14 cellular contexts compared by ENCODE assay signal in genomic region chr17:74730491-74731346, GRCh38. TPM values are rescaled to one million over a fixed set of nuclear protein-coding genes. Genes with fewer than 3 reads are reported as not detected.
DNase-seq lines count a peak whose midpoint lies in the region; ATAC-seq and TF ChIP-seq lines count a peak whose summit lies in the region.
"Had no signal": no experiment of that assay in that cellular context is flagged by ENCODE, and none has a peak within 500 bp of the region (broad histone marks: within the 10 kb centered on the region; RNA-seq: fewer than 3 reads in every experiment).

No MANE protein-coding gene starts in this region.

- peaks cover 22% of the 10 kb centered on the region for H3K4me1 Mint-ChIP-seq in activated CD8-positive, alpha-beta T cell treated with anti-CD3 and anti-CD28 coated beads, Interleukin-2, amount 10 ng/mL, durations not matched to agents 7 days and 5 days (ENCODE audit: low read depth)
- H3K4me1 Mint-ChIP-seq in mesothelial cell of epicardium = no peaks in the 10 kb centered on the region

- ATAC-seq in activated CD8-positive, alpha-beta T cell treated with anti-CD3 and anti-CD28 coated beads, Interleukin-2, amount 10 ng/mL, durations not matched to agents 7 days and 5 days = peak; percentile 88
- ATAC-seq in lower lobe of right lung (peak; percentile 65 to 72), GM21447 (IDR thresholded peaks at IDR 0.05; ENCODE audit: unreplicated experiment) (no peak)
- ATAC-seq: K562 had no signal

- H3K27me3 ChIP-seq in BLaER1 (no peaks in the 10 kb centered on the region), lower lobe of right lung (ENCODE audit: low read depth) (no peaks in the 10 kb centered on the region)

- CTCF ChIA-PET in activated CD8-positive, alpha-beta T cell treated with anti-CD3 and anti-CD28 coated beads, Interleukin-2, amount 10 ng/mL, durations not matched to agents 7 days and 5 days (lab: Charles Lee) = interaction anchor here (0.6 kb wide), 1 partner anchor 74 kb away, joined by 4 read pairs; no protein-coding TSS in a partner anchor

- no peaks in the 10 kb centered on the region for H3K36me3 ChIP-seq in BLaER1
- no peaks in the 10 kb centered on the region for H3K36me3 ChIP-seq in lower lobe of right lung
- H3K36me3 ChIP-seq: neutrophil had no signal

- no peaks in the 10 kb centered on the region for H3K9me3 Mint-ChIP-seq in activated CD8-positive, alpha-beta T cell treated with anti-CD3 and anti-CD28 coated beads, Interleukin-2, amount 10 ng/mL, durations not matched to agents 7 days and 5 days (ENCODE audit: insufficient read depth)
- H3K9me3 Mint-ChIP-seq in mesothelial cell of epicardium = no peaks in the 10 kb centered on the region

- DNase-seq in KG1 (lab: John Stamatoyannopoulos, UW) = peak; percentile 51
- DNase-seq in activated CD8-positive, alpha-beta T cell treated with anti-CD3 and anti-CD28 coated beads, Interleukin-2, amount 10 ng/mL, durations not matched to agents 7 days and 5 days = peak; percentile 79
- DNase-seq in lower lobe of right lung = no peak
- no peak for DNase-seq in mesothelial cell of epicardium (ENCODE audit: low spot score in 2 of 2, unreplicated experiment in 2 of 2)
- DNase-seq in ureter (ENCODE audit: low spot score) = no peak
- DNase-seq in NCI-H446 (lab: John Stamatoyannopoulos, UW) = no peak
- DNase-seq: COR-L47, NCI-H526 had no signal

- H3K9me3 ChIP-seq in BLaER1 (no peaks in the 10 kb centered on the region), lower lobe of right lung (no peaks in the 10 kb centered on the region)
- H3K9me3 ChIP-seq: neutrophil had no signal

- POLR2A ChIA-PET in activated CD8-positive, alpha-beta T cell treated with anti-CD3 and anti-CD28 coated beads, Interleukin-2, amount 10 ng/mL, durations not matched to agents 7 days and 5 days (lab: Charles Lee) = no interaction called here

- H3K4me1 ChIP-seq in BLaER1 = peaks cover 40% of the 10 kb centered on the region
- H3K4me1 ChIP-seq in lower lobe of right lung = peaks cover 14% of the 10 kb centered on the region

- intact Hi-C loops in lower lobe of right lung (cut with DNase I) = no loop called here

- no peak overlapping the region for H3K4me3 ChIP-seq in BLaER1
- H3K4me3 ChIP-seq in lower lobe of right lung = no peak overlapping the region
- H3K4me3 ChIP-seq: K562 had no signal

- no peak overlapping the region for H3K27ac ChIP-seq in BLaER1
- no peak overlapping the region for H3K27ac ChIP-seq in lower lobe of right lung
- H3K27ac ChIP-seq: neutrophil had no signal

- no peaks in the 10 kb centered on the region for H4K20me1 ChIP-seq in BLaER1

- no peaks in the 10 kb centered on the region for H3K36me3 Mint-ChIP-seq in activated CD8-positive, alpha-beta T cell treated with anti-CD3 and anti-CD28 coated beads, Interleukin-2, amount 10 ng/mL, durations not matched to agents 7 days and 5 days (ENCODE audit: low read depth)
- H3K36me3 Mint-ChIP-seq in mesothelial cell of epicardium = no peaks in the 10 kb centered on the region

- peak overlapping the region; percentile 16 for H3K4me3 Mint-ChIP-seq in activated CD8-positive, alpha-beta T cell treated with anti-CD3 and anti-CD28 coated beads, Interleukin-2, amount 10 ng/mL, durations not matched to agents 7 days and 5 days
- H3K4me3 Mint-ChIP-seq in mesothelial cell of epicardium = no peak overlapping the region

- no peak overlapping the region for H3K27ac Mint-ChIP-seq in activated CD8-positive, alpha-beta T cell treated with anti-CD3 and anti-CD28 coated beads, Interleukin-2, amount 10 ng/mL, durations not matched to agents 7 days and 5 days
- H3K27ac Mint-ChIP-seq in mesothelial cell of epicardium = no peak overlapping the region

- H3K27me3 Mint-ChIP-seq in activated CD8-positive, alpha-beta T cell treated with anti-CD3 and anti-CD28 coated beads, Interleukin-2, amount 10 ng/mL, durations not matched to agents 7 days and 5 days (ENCODE audit: low read depth) = peaks cover 6% of the 10 kb centered on the region
- peaks cover 4% of the 10 kb centered on the region for H3K27me3 Mint-ChIP-seq in mesothelial cell of epicardium (ENCODE audit: low read depth)

- H3K4me2 ChIP-seq in BLaER1 = peak overlapping the region; percentile 29

- H3K9ac ChIP-seq in BLaER1 = no peak overlapping the region

- TF ChIP-seq CTCF in lower lobe of right lung (IDR thresholded peaks at IDR 0.05) (no peak), mesothelial cell of epicardium (IDR thresholded peaks at IDR 0.05; ENCODE audit: unreplicated experiment) (no peak)

RNA-seq across cellular contexts. Expression of gene RAB37, which starts 6.3 kb away (rescaled TPM):
- 10 to 100 TPM; 19.1 to 19.6 TPM for total RNA-seq in activated CD8-positive, alpha-beta T cell treated with anti-CD3 and anti-CD28 coated beads, Interleukin-2, amount 10 ng/mL, durations not matched to agents 7 days and 5 days
- total RNA-seq in lower lobe of right lung (7.4 TPM), mesothelial cell of epicardium (0.16 to 0.38 TPM (median 0.24 TPM) in 3 replicates), ureter (2.3 TPM)
- total RNA-seq: epithelial cell of proximal tubule had no signal

RNA-seq across cellular contexts. Expression of gene NHERF1, which starts 17.7 kb away (rescaled TPM):
- 100 to 1,000 TPM; 286 to 296 TPM for total RNA-seq in activated CD8-positive, alpha-beta T cell treated with anti-CD3 and anti-CD28 coated beads, Interleukin-2, amount 10 ng/mL, durations not matched to agents 7 days and 5 days
- 35.7 TPM for total RNA-seq in lower lobe of right lung
- 34.4 to 36.2 TPM (median 34.8 TPM) in 3 replicates for total RNA-seq in mesothelial cell of epicardium
- total RNA-seq in ureter = 20.6 TPM

RNA-seq across cellular contexts. Expression of gene CD300LF, which starts 18.0 kb away (rescaled TPM):
- not detected for total RNA-seq in activated CD8-positive, alpha-beta T cell treated with anti-CD3 and anti-CD28 coated beads, Interleukin-2, amount 10 ng/mL, durations not matched to agents 7 days and 5 days
- total RNA-seq in lower lobe of right lung = 66.2 TPM
- not detected in 3 replicates for total RNA-seq in mesothelial cell of epicardium
- total RNA-seq in ureter = 2.5 TPM
- total RNA-seq: epithelial cell of proximal tubule; K562; T-helper 1 cell treated with Interleukin-12 subunit alpha and Interleukin-12 subunit beta and Interleukin-4 antibody, amounts not matched to agents 30 ng/mL and 1 ng/mL, for 36 hours had no signal

RNA-seq across cellular contexts. Expression of gene NAT9, which starts 45.4 kb away (rescaled TPM):
- 10 to 100 TPM; 28.3 to 30.7 TPM for total RNA-seq in activated CD8-positive, alpha-beta T cell treated with anti-CD3 and anti-CD28 coated beads, Interleukin-2, amount 10 ng/mL, durations not matched to agents 7 days and 5 days
- total RNA-seq in lower lobe of right lung = 48.6 TPM
- total RNA-seq in mesothelial cell of epicardium = 78.2 to 83.7 TPM (median 83.1 TPM) in 3 replicates
- 65.1 TPM for total RNA-seq in ureter

Comparison
In these comparisons a context has a peak if more than half of its experiments do, and no peak if none do; other contexts are left out.
1. DNase-seq: peak in KG1 (single experiment) and activated CD8-positive, alpha-beta T cell treated with anti-CD3 and anti-CD28 coated beads, Interleukin-2, amount 10 ng/mL, durations not matched to agents 7 days and 5 days (single experiment); none in lower lobe of right lung (single experiment), mesothelial cell of epicardium (0 of 2), ureter (single experiment) and NCI-H446 (0 of 2).
2. RNA of gene CD300LF, which starts 18.0 kb away (total RNA-seq): 66.2 TPM in lower lobe of right lung (single experiment); 2.5 TPM in ureter (single experiment), not detected in activated CD8-positive, alpha-beta T cell treated with anti-CD3 and anti-CD28 coated beads, Interleukin-2, amount 10 ng/mL, durations not matched to agents 7 days and 5 days and not detected in mesothelial cell of epicardium; every median in the first group is over 10 times any median in the second.